In genomic region chr4:92551616-92552015, GRCh38 we compare ENCODE assay signal across 1 cellular context.
TF ChIP-seq lines count a peak whose summit lies in the region.

No MANE protein-coding gene starts in this region.

TF ChIP-seq in SK-N-SH, 30 proteins besides CTCF, POLR2A, EP300 and RAD21 (continued from another document):
- TF ChIP-seq REST (IDR thresholded peaks at IDR 0.05; ENCODE audit: low read depth, low read length) (no peak), RFX5 (IDR thresholded peaks at IDR 0.05; ENCODE audit: low read length) (no peak), TEAD4 (IDR thresholded peaks at IDR 0.05; ENCODE audit: borderline replicate concordance, insufficient read depth) (no peak), MAX (IDR thresholded peaks at IDR 0.05; ENCODE audit: low read depth) (no peak), GABPA (IDR thresholded peaks at IDR 0.05; ENCODE audit: low read depth) (no peak), USF2 (IDR thresholded peaks at IDR 0.05; ENCODE audit: borderline replicate concordance, low read depth, low read length) (no peak), GATA2 (CRISPR knock-in tag; IDR thresholded peaks at IDR 0.05) (no peak), NRF1 (IDR thresholded peaks at IDR 0.05; ENCODE audit: low read depth, low read length) (no peak), MEF2A (IDR thresholded peaks at IDR 0.05; ENCODE audit: borderline replicate concordance, low read depth) (no peak)
